Comparison of ENCODE assay signal across 9 cellular contexts in genomic region chr17:34580685-34581445, GRCh38. TPM values are rescaled to one million over a fixed set of nuclear protein-coding genes. Genes with fewer than 3 reads are reported as not detected.
DNase-seq lines count a peak whose midpoint lies in the region; ATAC-seq and TF ChIP-seq lines count a peak whose summit lies in the region.
"Had no signal": no experiment of that assay in that cellular context is flagged by ENCODE, and none has a peak within 500 bp of the region (broad histone marks: within the 10 kb centered on the region; RNA-seq: fewer than 3 reads in every experiment).

No MANE protein-coding gene starts in this region.

- TF ChIP-seq EP300 in tibial nerve (IDR thresholded peaks at IDR 0.05): no peak

- H3K36me3 ChIP-seq in lower lobe of right lung (no peaks in the 10 kb centered on the region), tibial nerve (no peaks in the 10 kb centered on the region)

- CTCF ChIA-PET in activated naive CD4-positive, alpha-beta T cell treated with anti-CD3 and anti-CD28 coated beads for 36 hours (lab: Charles Lee): interaction anchor here (0.5 to 1.6 kb wide), 3 partner anchors 57 to 1182 kb away, joined by 3 to 6 read pairs (median 5); no protein-coding TSS in a partner anchor
- CTCF ChIA-PET in activated naive CD4-positive, alpha-beta T cell treated with anti-CD3 and anti-CD28 coated beads, Interleukin-2, amount 10 ng/mL, durations not matched to agents 7 days and 5 days (lab: Charles Lee): no interaction called here

- H3K9me3 Mint-ChIP-seq in activated naive CD4-positive, alpha-beta T cell treated with anti-CD3 and anti-CD28 coated beads for 36 hours: no peaks in the 10 kb centered on the region
- H3K9me3 Mint-ChIP-seq in activated naive CD4-positive, alpha-beta T cell treated with anti-CD3 and anti-CD28 coated beads, Interleukin-2, amount 10 ng/mL, durations not matched to agents 7 days and 5 days: no peaks in the 10 kb centered on the region
- no peaks in the 10 kb centered on the region for H3K9me3 Mint-ChIP-seq in activated T-helper 17 cell treated with anti-CD3 and anti-CD28 coated beads, Interleukin-2, amount 50 U/mL, for 72 hours

- no peak for DNase-seq in activated naive CD4-positive, alpha-beta T cell treated with anti-CD3 and anti-CD28 coated beads for 36 hours
- no peak for DNase-seq in activated naive CD4-positive, alpha-beta T cell treated with anti-CD3 and anti-CD28 coated beads, Interleukin-2, amount 10 ng/mL, durations not matched to agents 7 days and 5 days
- DNase-seq in lower lobe of right lung: no peak
- DNase-seq in tibial nerve (ENCODE audit: low spot score in 2 of 2): no peak
- DNase-seq in CD1c-positive myeloid dendritic cell (ENCODE audit: extremely low spot score): no peak
- no peak for DNase-seq in NCI-H2107 treated with DMSO at 0.1 percent for 48 hours (lab: John Stamatoyannopoulos, UW; ENCODE audit: unreplicated experiment)
- DNase-seq: NCI-H2029 treated with DMSO at 0.1 percent for 48 hours had no signal

- H3K27me3 ChIP-seq in lower lobe of right lung (ENCODE audit: low read depth) (peaks cover 96% of the 10 kb centered on the region), tibial nerve (peaks cover 0 to 91% of the 10 kb centered on the region in 2 donors)

- peak overlapping the region; percentile 60 for H3K4me3 ChIP-seq in lower lobe of right lung
- H3K4me3 ChIP-seq in tibial nerve: peak overlapping the region; percentile 34 to 57 (median 48)

- no peak for TF ChIP-seq POLR2A in tibial nerve (IDR thresholded peaks at IDR 0.05)

- peaks cover 74% of the 10 kb centered on the region for H3K27me3 Mint-ChIP-seq in activated naive CD4-positive, alpha-beta T cell treated with anti-CD3 and anti-CD28 coated beads for 36 hours (ENCODE audit: low read depth)
- peaks cover 97% of the 10 kb centered on the region for H3K27me3 Mint-ChIP-seq in activated naive CD4-positive, alpha-beta T cell treated with anti-CD3 and anti-CD28 coated beads, Interleukin-2, amount 10 ng/mL, durations not matched to agents 7 days and 5 days
- H3K27me3 Mint-ChIP-seq in activated T-helper 17 cell treated with anti-CD3 and anti-CD28 coated beads, Interleukin-2, amount 50 U/mL, for 72 hours: peaks cover 62% of the 10 kb centered on the region

- H3K36me3 Mint-ChIP-seq in activated naive CD4-positive, alpha-beta T cell treated with anti-CD3 and anti-CD28 coated beads for 36 hours (ENCODE audit: low read depth): no peaks in the 10 kb centered on the region
- no peaks in the 10 kb centered on the region for H3K36me3 Mint-ChIP-seq in activated naive CD4-positive, alpha-beta T cell treated with anti-CD3 and anti-CD28 coated beads, Interleukin-2, amount 10 ng/mL, durations not matched to agents 7 days and 5 days
- H3K36me3 Mint-ChIP-seq in activated T-helper 17 cell treated with anti-CD3 and anti-CD28 coated beads, Interleukin-2, amount 50 U/mL, for 72 hours (ENCODE audit: low read depth): no peaks in the 10 kb centered on the region

- H3K4me1 ChIP-seq in lower lobe of right lung: peaks cover 33% of the 10 kb centered on the region
- peaks cover 0 to 42% (median 32%) of the 10 kb centered on the region in 4 donors for H3K4me1 ChIP-seq in tibial nerve

- H3K4me1 Mint-ChIP-seq in activated naive CD4-positive, alpha-beta T cell treated with anti-CD3 and anti-CD28 coated beads for 36 hours (ENCODE audit: low read depth): peaks cover 11% of the 10 kb centered on the region
- peaks cover 9% of the 10 kb centered on the region for H3K4me1 Mint-ChIP-seq in activated naive CD4-positive, alpha-beta T cell treated with anti-CD3 and anti-CD28 coated beads, Interleukin-2, amount 10 ng/mL, durations not matched to agents 7 days and 5 days
- H3K4me1 Mint-ChIP-seq in activated T-helper 17 cell treated with anti-CD3 and anti-CD28 coated beads, Interleukin-2, amount 50 U/mL, for 72 hours: no peaks in the 10 kb centered on the region

- WGBS in tibial nerve, 2 donors: 0 to 1% methylated on average over 34 to 36 of the region's 71 CpGs

- no peak overlapping the region for H3K27ac ChIP-seq in lower lobe of right lung
- H3K27ac ChIP-seq in tibial nerve: no peak overlapping the region

- ATAC-seq in activated T-helper 17 cell treated with anti-CD3 and anti-CD28 coated beads, Interleukin-2, amount 50 U/mL, for 72 hours (replicated peaks): no peak
- ATAC-seq in lower lobe of right lung: no peak
- no peak for ATAC-seq in GM21526 (IDR thresholded peaks at IDR 0.05; ENCODE audit: low FRiP score, unreplicated experiment)

- H3K9me3 ChIP-seq in lower lobe of right lung (no peaks in the 10 kb centered on the region), tibial nerve (no peaks in the 10 kb centered on the region)

- H3K27ac Mint-ChIP-seq in activated naive CD4-positive, alpha-beta T cell treated with anti-CD3 and anti-CD28 coated beads for 36 hours: no peak overlapping the region
- H3K27ac Mint-ChIP-seq in activated naive CD4-positive, alpha-beta T cell treated with anti-CD3 and anti-CD28 coated beads, Interleukin-2, amount 10 ng/mL, durations not matched to agents 7 days and 5 days: no peak overlapping the region
- H3K27ac Mint-ChIP-seq in activated T-helper 17 cell treated with anti-CD3 and anti-CD28 coated beads, Interleukin-2, amount 50 U/mL, for 72 hours: no peak overlapping the region

- peak overlapping the region; percentile 47 for H3K4me3 Mint-ChIP-seq in activated naive CD4-positive, alpha-beta T cell treated with anti-CD3 and anti-CD28 coated beads for 36 hours
- H3K4me3 Mint-ChIP-seq in activated naive CD4-positive, alpha-beta T cell treated with anti-CD3 and anti-CD28 coated beads, Interleukin-2, amount 10 ng/mL, durations not matched to agents 7 days and 5 days: no peak overlapping the region
- peak overlapping the region; percentile 72 for H3K4me3 Mint-ChIP-seq in activated T-helper 17 cell treated with anti-CD3 and anti-CD28 coated beads, Interleukin-2, amount 50 U/mL, for 72 hours

- intact Hi-C loops in activated naive CD4-positive, alpha-beta T cell treated with anti-CD3 and anti-CD28 coated beads for 36 hours (cut with micrococcal nuclease): no loop called here
- intact Hi-C loops in lower lobe of right lung (cut with DNase I): no loop called here

- TF ChIP-seq CTCF in lower lobe of right lung (IDR thresholded peaks at IDR 0.05) (no peak), tibial nerve (IDR thresholded peaks at IDR 0.05) (no peak)

RNA-seq across cellular contexts. Expression of gene TMEM132E, which starts 1.5 kb away (rescaled TPM):
- total RNA-seq in activated naive CD4-positive, alpha-beta T cell treated with anti-CD3 and anti-CD28 coated beads for 36 hours: not detected
- not detected for total RNA-seq in activated T-helper 17 cell treated with anti-CD3 and anti-CD28 coated beads, Interleukin-2, amount 50 U/mL, for 72 hours
- total RNA-seq in lower lobe of right lung (0.53 TPM), tibial nerve (under 1 TPM in 2 of 4 donors, not detected in 2; 0.42 to 0.59 TPM)
